Comparison of ENCODE assay signal across 1 cellular context in genomic region chr5:76457685-76458491, GRCh38.
TF ChIP-seq lines count a peak whose summit lies in the region.

No MANE protein-coding gene starts in this region.

TF ChIP-seq in HepG2, 621 proteins besides CTCF, POLR2A, EP300 and RAD21 (continued from another document and continues in another):
- peak; percentile 80; the same call in 1 of the 2 replicates for TF ChIP-seq AHDC1 (CRISPR knock-in tag; IDR thresholded peaks at IDR 0.05; ENCODE audit: borderline replicate concordance)
- no peak for TF ChIP-seq HOXA5 (CRISPR knock-in tag; IDR thresholded peaks at IDR 0.05)
- no peak for TF ChIP-seq SRSF9 (IDR thresholded peaks at IDR 0.05; ENCODE audit: borderline replicate concordance, insufficient read depth, low read depth, low read length, poor library complexity, severe bottlenecking)
- TF ChIP-seq MAF1 (CRISPR knock-in tag; IDR thresholded peaks at IDR 0.05; ENCODE audit: borderline replicate concordance), result no peak
- 0 out of 2 replicates have a peak, but pooled peaks have one; percentile 48 for TF ChIP-seq FOSL2 (CRISPR knock-in tag; IDR thresholded peaks at IDR 0.05)
- TF ChIP-seq THRA (CRISPR knock-in tag; IDR thresholded peaks at IDR 0.05; ENCODE audit: borderline replicate concordance), result peak; percentile 40; the same call in 1 of the 2 replicates
- no peak for TF ChIP-seq SKIL (CRISPR knock-in tag; IDR thresholded peaks at IDR 0.05; ENCODE audit: borderline replicate concordance)
- no peak for TF ChIP-seq NRL (CRISPR knock-in tag; IDR thresholded peaks at IDR 0.05; ENCODE audit: borderline replicate concordance)
- no peak for TF ChIP-seq ATM (IDR thresholded peaks at IDR 0.05; ENCODE audit: borderline replicate concordance)
- TF ChIP-seq ZNF382 (CRISPR knock-in tag; IDR thresholded peaks at IDR 0.05; ENCODE audit: borderline replicate concordance), result no peak
- TF ChIP-seq ZMYM2 (CRISPR knock-in tag; IDR thresholded peaks at IDR 0.05), result no peak
- no peak for TF ChIP-seq THAP9 (CRISPR knock-in tag; IDR thresholded peaks at IDR 0.05; ENCODE audit: borderline replicate concordance)
- TF ChIP-seq ZNF337 (CRISPR knock-in tag; IDR thresholded peaks at IDR 0.05; ENCODE audit: borderline replicate concordance, low read depth), result no peak
- no peak for TF ChIP-seq GPBP1L1 (CRISPR knock-in tag; IDR thresholded peaks at IDR 0.05)
- TF ChIP-seq ZBTB8A (CRISPR knock-in tag; IDR thresholded peaks at IDR 0.05; ENCODE audit: borderline replicate concordance, low read depth), result no peak
- no peak for TF ChIP-seq ZNF34 (CRISPR knock-in tag; IDR thresholded peaks at IDR 0.05; ENCODE audit: borderline replicate concordance)
- no peak for TF ChIP-seq MTF2 (CRISPR knock-in tag; IDR thresholded peaks at IDR 0.05; ENCODE audit: borderline replicate concordance)
- TF ChIP-seq MXD1 (CRISPR knock-in tag; IDR thresholded peaks at IDR 0.05), result no peak
- TF ChIP-seq TEF (CRISPR knock-in tag; IDR thresholded peaks at IDR 0.05), result no peak
- TF ChIP-seq ZNF318 (CRISPR knock-in tag; IDR thresholded peaks at IDR 0.05), result no peak
- no peak for TF ChIP-seq SP1 (IDR thresholded peaks at IDR 0.05)
- no peak for TF ChIP-seq SP1 (CRISPR knock-in tag; IDR thresholded peaks at IDR 0.05)
- TF ChIP-seq FOXA3 (CRISPR knock-in tag; IDR thresholded peaks at IDR 0.05), result peak; percentile 79
- no peak for TF ChIP-seq ZNF879 (CRISPR knock-in tag; IDR thresholded peaks at IDR 0.05)
- TF ChIP-seq HNRNPH1 (optimal IDR thresholded peaks at IDR 0.05; ENCODE audit: low read depth, low read length), result no peak
- no peak for TF ChIP-seq PBX3 (CRISPR knock-in tag; IDR thresholded peaks at IDR 0.05; ENCODE audit: borderline replicate concordance)
- TF ChIP-seq ZBTB38 (CRISPR knock-in tag; IDR thresholded peaks at IDR 0.05), result no peak
- peak; percentile 9; the same call in 1 of the 2 replicates for TF ChIP-seq ZNF331 (CRISPR knock-in tag; IDR thresholded peaks at IDR 0.05)
